In genomic region chr11:117143390-117143789, GRCh38 we compare ENCODE assay signal across 8 cellular contexts. TPM values are rescaled to one million over a fixed set of nuclear protein-coding genes. Genes with fewer than 3 reads are reported as not detected.
DNase-seq lines count a peak whose midpoint lies in the region; ATAC-seq and TF ChIP-seq lines count a peak whose summit lies in the region.

No MANE protein-coding gene starts in this region.

- no peak overlapping the region for H4K8ac ChIP-seq in mesenchymal stem cell (ENCODE audit: low read length)

- H3K9ac ChIP-seq in endodermal cell (ENCODE audit: extremely low read depth, low read length, poor library complexity, severe bottlenecking) = peak overlapping the region; percentile 71
- peak overlapping the region; percentile 97 for H3K9ac ChIP-seq in mesenchymal stem cell (ENCODE audit: low read length)

- H3K4ac ChIP-seq in mesenchymal stem cell (ENCODE audit: low read depth in 1 of 2, low read length in 2 of 2) = no peak overlapping the region

- H2AFZ ChIP-seq in mesenchymal stem cell (ENCODE audit: low read depth, low read length) = no peak overlapping the region

- H3K79me1 ChIP-seq in mesenchymal stem cell (replicated peaks; ENCODE audit: low read length, poor library complexity, severe bottlenecking) = no peaks in the 10 kb centered on the region

- peaks cover 28% of the 10 kb centered on the region for H3K36me3 Mint-ChIP-seq in endodermal cell (ENCODE audit: low read depth)

- H3K4me3 ChIP-seq in endodermal cell (ENCODE audit: low read length) (peak overlapping the region; percentile 96), mesenchymal stem cell (ENCODE audit: insufficient read depth in 1 of 2, low read depth in 1 of 2, low read length in 2 of 2) (peak overlapping the region in 1 of 2 experiments; percentile 85)

- H3K18ac ChIP-seq in mesenchymal stem cell (ENCODE audit: low read depth in 1 of 2, low read length in 2 of 2) = no peak overlapping the region

- H3K27me3 ChIP-seq in endodermal cell (ENCODE audit: control insufficient read depth, insufficient read depth, low read length, poor library complexity, severe bottlenecking) (no peaks in the 10 kb centered on the region), mesenchymal stem cell (ENCODE audit: control insufficient read depth in 1 of 2, insufficient read depth in 1 of 2, low read length in 2 of 2) (no peaks in the 10 kb centered on the region)

- no peak overlapping the region for H3K14ac ChIP-seq in mesenchymal stem cell (ENCODE audit: low read length in 2 of 2)

- H3K27ac Mint-ChIP-seq in endodermal cell = peak overlapping the region; percentile 94

- no peaks in the 10 kb centered on the region for H3K9me3 Mint-ChIP-seq in endodermal cell

- H3K27me3 Mint-ChIP-seq in endodermal cell (ENCODE audit: insufficient read depth) = peaks cover 10% of the 10 kb centered on the region

- H3K4me1 Mint-ChIP-seq in endodermal cell = peaks cover 27% of the 10 kb centered on the region

- H4K91ac ChIP-seq in mesenchymal stem cell (ENCODE audit: low read length) = no peak overlapping the region

- H3K27ac ChIP-seq in endodermal cell (ENCODE audit: low read depth, low read length) (no peak overlapping the region), mesenchymal stem cell (ENCODE audit: low read length, poor library complexity, severe bottlenecking) (peak overlapping the region; percentile 60)

- peak; percentile 19 for ATAC-seq in GM18907 (IDR thresholded peaks at IDR 0.05; ENCODE audit: unreplicated experiment)

- no peak overlapping the region for H2BK120ac ChIP-seq in mesenchymal stem cell (ENCODE audit: low read depth, low read length)

- H2BK12ac ChIP-seq in mesenchymal stem cell (ENCODE audit: low read length in 2 of 2) = no peak overlapping the region

- H3K4me3 Mint-ChIP-seq in endodermal cell = peak overlapping the region; percentile 88

- no peak overlapping the region for H2BK5ac ChIP-seq in mesenchymal stem cell (ENCODE audit: low read depth, low read length, poor library complexity, severe bottlenecking)

- H2AK5ac ChIP-seq in mesenchymal stem cell (ENCODE audit: low read length, severe bottlenecking) = no peak overlapping the region

- no peak overlapping the region for H2BK15ac ChIP-seq in mesenchymal stem cell (ENCODE audit: low read depth, poor library complexity, severe bottlenecking)

- peak overlapping the region; percentile 46 for H3K4me2 ChIP-seq in mesenchymal stem cell (ENCODE audit: low read length, poor library complexity, severe bottlenecking)

- DNase-seq in AG08396 (ENCODE audit: low spot score) = peak; percentile 63
- DNase-seq in NCI-H1092 treated with DMSO at 0.1 percent for 48 hours (lab: John Stamatoyannopoulos, UW) = peak; percentile 77
- peak; percentile 43 for DNase-seq in activated CD4-positive, alpha-beta T cell treated with anti-CD3 and anti-CD28 coated beads for 48 hours
- peak; percentile 59 for DNase-seq in endodermal cell
- DNase-seq in mesenchymal stem cell = peak; percentile 44
- peak; percentile 32 for DNase-seq in stimulated activated naive CD4-positive, alpha-beta T cell treated with Interleukin-2 at 50 U/mL for 16 hours (lab: John Stamatoyannopoulos, UW)
- DNase-seq in islet precursor cell = no peak

- 0 to 33% methylated on average over 1 to 5 of the region's 5 CpGs for WGBS in endodermal cell (ENCODE audit: insufficient coverage in 1 of 2, insufficient read length in 1 of 2), 2 experiments
- WGBS in mesenchymal stem cell = 15% methylated on average over 2 of the region's 5 CpGs

- TF ChIP-seq CTCF in endodermal cell (conservative IDR thresholded peaks at IDR 0.05) = no peak

- H3K4me1 ChIP-seq in endodermal cell (ENCODE audit: control insufficient read depth, insufficient read depth, low read length) (no peaks in the 10 kb centered on the region), mesenchymal stem cell (ENCODE audit: control insufficient read depth, insufficient read depth, low read depth, low read length) (peaks cover 12% of the 10 kb centered on the region)

- H3K9me3 ChIP-seq in endodermal cell (ENCODE audit: control insufficient read depth, low read length) (no peaks in the 10 kb centered on the region), mesenchymal stem cell (ENCODE audit: control insufficient read depth, low read length) (no peaks in the 10 kb centered on the region)

- no peak overlapping the region for H3K23ac ChIP-seq in mesenchymal stem cell (ENCODE audit: low read length in 2 of 2)

- H3K36me3 ChIP-seq in endodermal cell (ENCODE audit: control insufficient read depth, insufficient read depth, low read length) (peaks cover 22% of the 10 kb centered on the region), mesenchymal stem cell (ENCODE audit: control insufficient read depth in 1 of 2, insufficient read depth in 2 of 2, low read depth in 1 of 2, low read length in 2 of 2) (peaks cover 8 to 21% of the 10 kb centered on the region in 2 experiments)

RNA-seq across cellular contexts. Expression of gene PAFAH1B2, which starts 0.7 kb away (rescaled TPM):
- total RNA-seq in endodermal cell = 100 to 1,000 TPM; 114 to 115 TPM
- polyA plus RNA-seq in endodermal cell (2013, experiment 1 of 2) = 70.0 TPM
- polyA plus RNA-seq in endodermal cell (2013, experiment 2 of 2) = 63.5 TPM
- 44.5 TPM for polyA plus RNA-seq in mesenchymal stem cell (2013, experiment 1 of 2)
- polyA plus RNA-seq in mesenchymal stem cell (2013, experiment 2 of 2) = 45.9 TPM

RNA-seq across cellular contexts. Expression of gene SIDT2, which starts 35.2 kb away (rescaled TPM):
- total RNA-seq in endodermal cell = 10 to 100 TPM; 39.3 to 43.0 TPM
- 23.7 TPM for polyA plus RNA-seq in endodermal cell (2013, experiment 1 of 2)
- polyA plus RNA-seq in endodermal cell (2013, experiment 2 of 2) = 21.9 TPM
- 32.2 TPM for polyA plus RNA-seq in mesenchymal stem cell (2013, experiment 1 of 2)
- polyA plus RNA-seq in mesenchymal stem cell (2013, experiment 2 of 2) = 32.8 TPM

RNA-seq across cellular contexts. Expression of gene SIK3, which starts 45.2 kb away (rescaled TPM):
- total RNA-seq in endodermal cell = 10 to 100 TPM; 37.2 to 43.5 TPM
- polyA plus RNA-seq in endodermal cell (2013, experiment 1 of 2) = 19.5 TPM
- 19.3 TPM for polyA plus RNA-seq in endodermal cell (2013, experiment 2 of 2)
- 8.4 TPM for polyA plus RNA-seq in mesenchymal stem cell (2013, experiment 1 of 2)
- polyA plus RNA-seq in mesenchymal stem cell (2013, experiment 2 of 2) = 8.2 TPM

RNA-seq across cellular contexts. Expression of gene TAGLN, which starts 55.8 kb away (rescaled TPM):
- total RNA-seq in endodermal cell = 100 to 1,000 TPM; 228 to 412 TPM
- polyA plus RNA-seq in endodermal cell (2013, experiment 1 of 2) = 375 TPM
- 542 TPM for polyA plus RNA-seq in endodermal cell (2013, experiment 2 of 2)
- 563 TPM for polyA plus RNA-seq in mesenchymal stem cell (2013, experiment 1 of 2)
- 558 TPM for polyA plus RNA-seq in mesenchymal stem cell (2013, experiment 2 of 2)
